In the genomic region with DNA sequence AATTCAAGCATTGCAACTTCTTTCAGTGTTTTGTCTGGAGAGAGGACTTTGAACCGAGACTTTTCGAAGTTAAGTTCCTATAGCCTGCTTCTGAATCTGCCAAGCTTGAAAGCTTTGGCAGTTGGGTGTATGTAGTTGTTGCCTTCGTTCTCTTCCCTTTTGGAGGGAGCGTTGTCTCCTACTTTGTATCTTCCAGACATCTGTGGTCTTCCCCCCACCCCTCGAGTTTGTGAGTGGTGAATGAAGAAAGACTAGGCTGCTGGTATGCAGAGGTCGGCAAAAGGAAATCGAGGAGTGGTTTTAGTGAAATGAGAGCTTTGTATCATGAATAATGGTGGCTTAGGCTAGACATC, we compare ENCODE assay signal across 8 cellular contexts.
DNase-seq lines count a peak whose midpoint lies in the region; ATAC-seq and TF ChIP-seq lines count a peak whose summit lies in the region.

No MANE protein-coding gene starts in this region.

- H3K4me1 ChIP-seq in BLaER1 (peaks cover 43% of the 10 kb centered on the region), muscle layer of duodenum (ENCODE audit: control insufficient read depth in 1 of 2, insufficient read depth in 2 of 2, low read length in 2 of 2) (peaks cover 19 to 49% of the 10 kb centered on the region in 2 donors)

- no peak for TF ChIP-seq CTCF in HFF-Myc (IDR thresholded peaks at IDR 0.05; ENCODE audit: low read depth, low read length, missing control alignments)

- H3K9me3 ChIP-seq in BLaER1 (no peaks in the 10 kb centered on the region), muscle layer of duodenum (ENCODE audit: control insufficient read depth in 1 of 2, low read length in 2 of 2) (no peaks in the 10 kb centered on the region)

- H3K27ac ChIP-seq in BLaER1 (peak overlapping the region; percentile 58), muscle layer of duodenum (ENCODE audit: low read length) (peak overlapping the region; percentile 90)

- H3K36me3 ChIP-seq in BLaER1: peaks cover 4% of the 10 kb centered on the region; the same call in 1 of the 2 replicates
- no peaks in the 10 kb centered on the region for H3K36me3 ChIP-seq in muscle layer of duodenum (ENCODE audit: control insufficient read depth in 1 of 2, insufficient read depth in 2 of 2, low read length in 2 of 2)

- H3K4me3 ChIP-seq in BLaER1 (peak overlapping the region; percentile 93), HFF-Myc (replicated peaks; ENCODE audit: low read depth, low read length) (peak overlapping the region; percentile 52), muscle layer of duodenum (ENCODE audit: low read depth in 1 of 2, low read length in 2 of 2) (peak overlapping the region; percentile 85 to 98)

- peaks cover 16% of the 10 kb centered on the region for H3K36me3 Mint-ChIP-seq in effector memory CD8-positive, alpha-beta T cell (ENCODE audit: insufficient read depth)

- H3K4me1 Mint-ChIP-seq in effector memory CD8-positive, alpha-beta T cell (ENCODE audit: low read depth in 2 of 2): peaks cover 35 to 49% of the 10 kb centered on the region in 2 donors

- ATAC-seq in effector memory CD8-positive, alpha-beta T cell (replicated peaks): no peak

- no peaks in the 10 kb centered on the region for H3K9me3 Mint-ChIP-seq in effector memory CD8-positive, alpha-beta T cell

- H3K27me3 ChIP-seq in BLaER1 (no peaks in the 10 kb centered on the region), muscle layer of duodenum (ENCODE audit: low read depth, low read length) (no peaks in the 10 kb centered on the region)

- H3K27me3 Mint-ChIP-seq in effector memory CD8-positive, alpha-beta T cell: peaks cover 0 to 6% of the 10 kb centered on the region in 2 donors

- H3K4me2 ChIP-seq in BLaER1: peak overlapping the region; percentile 85

- DNase-seq in HFF-Myc (ENCODE audit: extremely low read depth, low read depth) (no peak), SW480 (ENCODE audit: low spot score) (peak; percentile 51), OCI-M2 (lab: John Stamatoyannopoulos, UW; ENCODE audit: unreplicated experiment) (no peak), HPDE6-E6E7 (ENCODE audit: extremely low spot score) (no peak)
- DNase-seq in effector memory CD8-positive, alpha-beta T cell: peak in 1 of 3 experiments; percentile 22
- DNase-seq in activated CD4-positive, CD25-positive, alpha-beta regulatory T cell (lab: John Stamatoyannopoulos, UW): no peak

- H3K9ac ChIP-seq in BLaER1: peak overlapping the region; percentile 99

- H3K27ac Mint-ChIP-seq in effector memory CD8-positive, alpha-beta T cell: peak overlapping the region; percentile 88 to 94

- H3K4me3 Mint-ChIP-seq in effector memory CD8-positive, alpha-beta T cell: peak overlapping the region; percentile 86 to 91

- H4K20me1 ChIP-seq in BLaER1: peaks cover 57% of the 10 kb centered on the region
